In the genomic region with DNA sequence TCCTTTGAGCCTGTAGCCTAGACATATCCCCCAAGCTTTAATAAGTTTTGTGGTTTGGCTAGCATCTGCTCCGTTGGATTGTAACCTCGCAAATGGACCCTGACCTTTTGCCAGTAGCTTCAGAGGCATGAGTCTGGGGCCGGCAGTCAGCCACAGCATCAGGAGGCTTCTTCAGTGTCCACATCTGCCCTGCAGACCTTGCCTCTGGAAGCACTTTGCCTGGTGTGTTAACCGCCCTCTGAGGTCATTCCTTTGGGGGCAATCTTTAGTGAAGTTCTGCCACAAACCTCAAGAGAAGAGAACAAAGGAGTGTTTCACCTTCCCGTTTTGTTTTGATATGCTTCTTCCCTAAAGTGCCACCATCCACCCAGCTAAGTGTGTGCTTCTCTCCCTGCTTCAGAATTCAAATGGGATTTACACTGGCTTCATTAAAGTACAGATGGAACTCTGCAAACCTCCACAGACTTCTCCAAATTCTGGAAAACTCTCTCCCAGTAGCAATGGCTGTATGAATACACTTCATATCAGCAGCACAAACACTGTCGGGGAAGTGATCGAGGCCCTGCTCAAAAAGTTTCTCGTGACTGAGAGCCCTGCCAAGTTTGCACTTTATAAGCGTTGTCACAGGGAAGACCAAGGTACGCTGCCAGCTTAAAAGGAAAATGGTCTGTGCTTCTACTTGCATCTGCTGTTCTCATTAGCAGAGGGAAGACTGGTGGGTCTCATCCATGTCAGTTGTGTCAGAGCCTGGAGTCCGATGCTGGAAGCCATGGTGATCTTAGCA, we compare ENCODE assay signal across 11 cellular contexts.
DNase-seq lines count a peak whose midpoint lies in the region; ATAC-seq and TF ChIP-seq lines count a peak whose summit lies in the region.
"Had no signal": no experiment of that assay in that cellular context is flagged by ENCODE, and none has a peak within 500 bp of the region (broad histone marks: within the 10 kb centered on the region; RNA-seq: fewer than 3 reads in every experiment).

No MANE protein-coding gene starts in this region.

- no peak overlapping the region for H3K4me2 ChIP-seq in PC-9

- H3K36me3 ChIP-seq in BJ (ENCODE audit: control insufficient read depth, insufficient read depth, low read length) (peaks cover 1% of the 10 kb centered on the region; the same call in 1 of the 2 replicates), muscle layer of colon (ENCODE audit: insufficient read depth, low read length) (peaks cover 23% of the 10 kb centered on the region), PC-9 (ENCODE audit: low read depth) (peaks cover 14% of the 10 kb centered on the region; the same call in 1 of the 2 replicates)

- H3K4me1 Mint-ChIP-seq in central memory CD8-positive, alpha-beta T cell: peaks cover 54% of the 10 kb centered on the region
- peaks cover 34% of the 10 kb centered on the region for H3K4me1 Mint-ChIP-seq in Calu3 (ENCODE audit: low read depth, unreplicated experiment)

- no peaks in the 10 kb centered on the region for H3K9me3 ChIP-seq in muscle layer of colon (ENCODE audit: low read length)
- H3K9me3 ChIP-seq in PC-9 (ENCODE audit: insufficient read depth, low read depth): no peaks in the 10 kb centered on the region
- H3K9me3 ChIP-seq: SJSA1 had no signal

- H3K4me3 Mint-ChIP-seq in central memory CD8-positive, alpha-beta T cell: no peak overlapping the region
- H3K4me3 Mint-ChIP-seq in Calu3 (ENCODE audit: low read depth, unreplicated experiment): no peak overlapping the region

- no peaks in the 10 kb centered on the region for H3K9me3 Mint-ChIP-seq in central memory CD8-positive, alpha-beta T cell
- H3K9me3 Mint-ChIP-seq in Calu3 (ENCODE audit: low read depth, unreplicated experiment): no peaks in the 10 kb centered on the region

- ATAC-seq in central memory CD8-positive, alpha-beta T cell (replicated peaks; ENCODE audit: extremely low read depth, poor library complexity, severe bottlenecking): no peak

- H3F3A ChIP-seq in PC-9 (ENCODE audit: insufficient read depth, low read depth): peaks cover 13% of the 10 kb centered on the region

- POLR2A ChIA-PET in BJ (lab: Charles Lee) (no interaction called here), PC-9 (lab: Charles Lee; ENCODE audit: unreplicated experiment) (no interaction called here)

- peak overlapping the region; percentile 57 for H3K27ac Mint-ChIP-seq in central memory CD8-positive, alpha-beta T cell (ENCODE audit: low read depth)
- H3K27ac Mint-ChIP-seq in Calu3 (ENCODE audit: unreplicated experiment): no peak overlapping the region

- H2AFZ ChIP-seq in PC-9: no peak overlapping the region

- DNase-seq in BJ (ENCODE audit: low read depth) (peak; percentile 49), LNCaP clone FGC (ENCODE audit: low read depth) (peak; percentile 71), Calu3 (no peak), NCI-H69 (lab: John Stamatoyannopoulos, UW) (no peak), PC-9 (no peak), T-helper 9 cell (no peak)
- no peak for DNase-seq in central memory CD8-positive, alpha-beta T cell (ENCODE audit: low spot score in 2 of 2)
- DNase-seq: DMS 273 treated with DMSO at 0.1 percent for 48 hours, NCI-H1105 treated with DMSO at 0.1 percent for 48 hours had no signal

- peaks cover 74% of the 10 kb centered on the region for H3K36me3 Mint-ChIP-seq in central memory CD8-positive, alpha-beta T cell (ENCODE audit: insufficient read depth)
- peaks cover 85% of the 10 kb centered on the region for H3K36me3 Mint-ChIP-seq in Calu3 (ENCODE audit: insufficient read depth, unreplicated experiment)

- BruUV-seq in Calu3 (replicated peaks; lab: Mats Ljungman, UMichigan) (no TSS peak), PC-9 (replicated peaks; lab: Mats Ljungman, UMichigan) (no TSS peak)

- no peaks in the 10 kb centered on the region for H3K27me3 Mint-ChIP-seq in central memory CD8-positive, alpha-beta T cell
- H3K27me3 Mint-ChIP-seq in Calu3 (ENCODE audit: unreplicated experiment): no peaks in the 10 kb centered on the region

- H3K27me3 ChIP-seq in BJ (ENCODE audit: control insufficient read depth, insufficient read depth, low read length) (no peaks in the 10 kb centered on the region), muscle layer of colon (ENCODE audit: control insufficient read depth in 1 of 2, insufficient read depth in 2 of 2, low read length in 2 of 2) (no peaks in the 10 kb centered on the region), PC-9 (ENCODE audit: insufficient read depth, low read depth) (no peaks in the 10 kb centered on the region)
- H3K27me3 ChIP-seq: SJSA1 had no signal

- H3K27ac ChIP-seq in muscle layer of colon (ENCODE audit: low read depth, low read length) (peak overlapping the region; percentile 70), PC-9 (no peak overlapping the region)
- H3K27ac ChIP-seq: SJSA1 had no signal

- H3K4me3 ChIP-seq in BJ (ENCODE audit: low read depth, low read length) (no peak overlapping the region), LNCaP clone FGC (ENCODE audit: low read depth, low read length) (no peak overlapping the region), muscle layer of colon (ENCODE audit: low read depth in 1 of 2, low read length in 2 of 2) (no peak overlapping the region), PC-9 (no peak overlapping the region)
- H3K4me3 ChIP-seq: SJSA1 had no signal

- peaks cover 13% of the 10 kb centered on the region for H3K79me2 ChIP-seq in PC-9 (ENCODE audit: low read depth)

- no peak for TF ChIP-seq CTCF in BJ (IDR thresholded peaks at IDR 0.05; ENCODE audit: insufficient read depth, low read depth, low read length)
- no peak for TF ChIP-seq CTCF in LNCaP clone FGC (IDR thresholded peaks at IDR 0.05; ENCODE audit: control insufficient read depth, extremely low read depth, insufficient read depth)
- TF ChIP-seq CTCF in Calu3 (IDR thresholded peaks at IDR 0.05; ENCODE audit: unreplicated experiment): no peak
- TF ChIP-seq CTCF in PC-9 (conservative IDR thresholded peaks at IDR 0.05): no peak

- H3K9ac ChIP-seq in muscle layer of colon (ENCODE audit: low read length): no peak overlapping the region

- H3K9me2 ChIP-seq in PC-9 (ENCODE audit: insufficient read depth): no peaks in the 10 kb centered on the region

- peaks cover 63% of the 10 kb centered on the region for H3K4me1 ChIP-seq in muscle layer of colon (ENCODE audit: insufficient read depth, low read length)
- peaks cover 10% of the 10 kb centered on the region for H3K4me1 ChIP-seq in PC-9 (replicated peaks; ENCODE audit: insufficient read depth)
- H3K4me1 ChIP-seq: SJSA1 had no signal

- intact Hi-C loops in Calu3 (cut with micrococcal nuclease; ENCODE audit: unreplicated experiment) (no loop called here), PC-9 (cut with micrococcal nuclease; ENCODE audit: unreplicated experiment) (no loop called here)

- CTCF ChIA-PET in BJ (lab: Yijun Ruan, JAX): interaction anchor here (2.4 to 3.2 kb wide), 2 partner anchors 9 to 139 kb away, joined by 8 to 12 read pairs; no protein-coding TSS in a partner anchor
- CTCF ChIA-PET in Calu3 (lab: Charles Lee): interaction anchor here (0.7 kb wide), 1 partner anchor 118 kb away, joined by 3 read pairs; no protein-coding TSS in a partner anchor
- CTCF ChIA-PET in PC-9 (lab: Charles Lee): no interaction called here

- no peaks in the 10 kb centered on the region for H4K20me1 ChIP-seq in PC-9 (ENCODE audit: insufficient read depth)

Comparison
In these comparisons a context has a peak if more than half of its experiments do, and no peak if none do; other contexts are left out.
1. DNase-seq: peak in BJ (single experiment) and LNCaP clone FGC (single experiment); none in central memory CD8-positive, alpha-beta T cell (0 of 2), Calu3 (single experiment), NCI-H69 (single experiment), PC-9 (0 of 2) and T-helper 9 cell (single experiment).